Comparison of ENCODE assay signal across 2 cellular contexts in the genomic region with DNA sequence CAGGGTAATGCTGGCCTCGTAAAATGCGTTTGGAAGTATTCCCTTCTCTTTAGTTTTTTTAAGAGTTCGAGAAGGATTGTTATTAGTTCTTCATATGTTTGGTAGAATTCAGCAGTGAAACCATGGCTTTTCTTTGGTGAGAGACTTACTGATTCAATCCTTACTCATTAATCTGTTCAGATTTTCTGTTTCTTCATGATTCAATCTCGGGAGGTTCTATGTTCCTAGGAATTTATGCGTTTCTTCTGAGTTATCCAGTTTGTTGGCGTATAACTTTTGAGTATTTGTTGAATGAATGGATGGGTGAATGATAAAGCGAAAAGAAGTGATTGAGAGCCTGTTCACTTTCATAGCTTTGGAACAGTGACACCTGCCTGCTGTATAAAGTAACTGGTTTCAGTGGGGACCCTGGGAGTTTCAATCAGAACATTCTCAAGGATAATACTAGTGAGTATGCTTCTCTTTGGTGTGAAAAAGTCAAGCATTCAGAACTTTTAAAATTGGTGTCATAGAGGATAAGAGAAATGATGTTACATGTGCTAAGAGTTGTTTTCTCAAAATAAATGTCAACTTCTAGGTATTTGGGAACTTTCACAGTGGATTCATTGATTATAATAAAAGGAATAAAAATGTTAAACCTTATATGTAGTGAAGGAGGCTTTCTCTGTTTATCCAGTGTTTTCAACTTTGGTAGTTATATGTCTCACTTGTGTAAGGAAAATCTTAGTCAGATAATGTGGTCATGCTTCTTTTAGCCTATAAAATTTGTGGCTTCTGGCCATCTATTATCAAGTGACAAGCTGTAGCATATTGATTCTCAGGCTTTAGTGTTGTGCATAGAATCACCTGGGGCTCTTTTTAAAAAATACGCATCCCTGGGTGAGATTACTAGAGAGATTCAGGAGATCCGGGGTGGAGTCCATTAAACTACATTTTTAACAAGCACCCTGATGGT.
TF ChIP-seq lines count a peak whose summit lies in the region.

No MANE protein-coding gene starts in this region.

TF ChIP-seq in Ishikawa, 13 proteins besides CTCF, POLR2A, EP300 and RAD21:
- TF ChIP-seq FOXM1 (IDR thresholded peaks at IDR 0.05; ENCODE audit: borderline replicate concordance, low read depth) (no peak), EGR1 (IDR thresholded peaks at IDR 0.05) (no peak), YY1 (IDR thresholded peaks at IDR 0.05; ENCODE audit: low read depth) (no peak)
- TF ChIP-seq, protein P1, sequence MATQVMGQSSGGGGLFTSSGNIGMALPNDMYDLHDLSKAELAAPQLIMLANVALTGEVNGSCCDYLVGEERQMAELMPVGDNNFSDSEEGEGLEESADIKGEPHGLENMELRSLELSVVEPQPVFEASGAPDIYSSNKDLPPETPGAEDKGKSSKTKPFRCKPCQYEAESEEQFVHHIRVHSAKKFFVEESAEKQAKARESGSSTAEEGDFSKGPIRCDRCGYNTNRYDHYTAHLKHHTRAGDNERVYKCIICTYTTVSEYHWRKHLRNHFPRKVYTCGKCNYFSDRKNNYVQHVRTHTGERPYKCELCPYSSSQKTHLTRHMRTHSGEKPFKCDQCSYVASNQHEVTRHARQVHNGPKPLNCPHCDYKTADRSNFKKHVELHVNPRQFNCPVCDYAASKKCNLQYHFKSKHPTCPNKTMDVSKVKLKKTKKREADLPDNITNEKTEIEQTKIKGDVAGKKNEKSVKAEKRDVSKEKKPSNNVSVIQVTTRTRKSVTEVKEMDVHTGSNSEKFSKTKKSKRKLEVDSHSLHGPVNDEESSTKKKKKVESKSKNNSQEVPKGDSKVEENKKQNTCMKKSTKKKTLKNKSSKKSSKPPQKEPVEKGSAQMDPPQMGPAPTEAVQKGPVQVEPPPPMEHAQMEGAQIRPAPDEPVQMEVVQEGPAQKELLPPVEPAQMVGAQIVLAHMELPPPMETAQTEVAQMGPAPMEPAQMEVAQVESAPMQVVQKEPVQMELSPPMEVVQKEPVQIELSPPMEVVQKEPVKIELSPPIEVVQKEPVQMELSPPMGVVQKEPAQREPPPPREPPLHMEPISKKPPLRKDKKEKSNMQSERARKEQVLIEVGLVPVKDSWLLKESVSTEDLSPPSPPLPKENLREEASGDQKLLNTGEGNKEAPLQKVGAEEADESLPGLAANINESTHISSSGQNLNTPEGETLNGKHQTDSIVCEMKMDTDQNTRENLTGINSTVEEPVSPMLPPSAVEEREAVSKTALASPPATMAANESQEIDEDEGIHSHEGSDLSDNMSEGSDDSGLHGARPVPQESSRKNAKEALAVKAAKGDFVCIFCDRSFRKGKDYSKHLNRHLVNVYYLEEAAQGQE (IDR thresholded peaks at IDR 0.05; ENCODE audit: low read depth) = no peak
- TF ChIP-seq, protein P2, sequence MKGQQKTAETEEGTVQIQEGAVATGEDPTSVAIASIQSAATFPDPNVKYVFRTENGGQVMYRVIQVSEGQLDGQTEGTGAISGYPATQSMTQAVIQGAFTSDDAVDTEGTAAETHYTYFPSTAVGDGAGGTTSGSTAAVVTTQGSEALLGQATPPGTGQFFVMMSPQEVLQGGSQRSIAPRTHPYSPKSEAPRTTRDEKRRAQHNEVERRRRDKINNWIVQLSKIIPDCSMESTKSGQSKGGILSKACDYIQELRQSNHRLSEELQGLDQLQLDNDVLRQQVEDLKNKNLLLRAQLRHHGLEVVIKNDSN (IDR thresholded peaks at IDR 0.05) = no peak

TF ChIP-seq in GM12878, 131 proteins besides CTCF, POLR2A, EP300 and RAD21:
- peak; percentile 20; the same call in 1 of the 2 replicates for TF ChIP-seq SMC3 (IDR thresholded peaks at IDR 0.05; ENCODE audit: borderline replicate concordance, low read length)
- no peak for TF ChIP-seq POU2F2 (IDR thresholded peaks at IDR 0.05; ENCODE audit: borderline replicate concordance, low read depth, low read length)
- TF ChIP-seq HDGF (IDR thresholded peaks at IDR 0.05) = no peak
- TF ChIP-seq FOXM1 (IDR thresholded peaks at IDR 0.05; ENCODE audit: low read depth, low read length) = peak; percentile 44; the same call in 1 of the 2 replicates
